ENCODE assay signal across 1 cellular context in genomic region chr6:31680841-31681671, GRCh38.
TF ChIP-seq lines count a peak whose summit lies in the region.

A gene with protein sequence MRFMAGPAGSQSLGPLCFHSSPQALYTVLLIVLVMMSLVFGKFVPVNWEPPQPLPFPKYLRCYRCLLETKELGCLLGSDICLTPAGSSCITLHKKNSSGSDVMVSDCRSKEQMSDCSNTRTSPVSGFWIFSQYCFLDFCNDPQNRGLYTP (minus strand): TSS chr6:31681067. CDS start chr6:31680373, 694 bp downstream.

TF ChIP-seq in HepG2, 621 proteins besides CTCF, POLR2A, EP300 and RAD21 (continued from another document and continues in another):
- TF ChIP-seq ZNF205 (CRISPR knock-in tag; IDR thresholded peaks at IDR 0.05) (no peak), ATAD3A (CRISPR knock-in tag; IDR thresholded peaks at IDR 0.05) (no peak), SUZ12 (IDR thresholded peaks at IDR 0.05; ENCODE audit: low read depth, low read length) (no peak), ZNF207 (IDR thresholded peaks at IDR 0.05; ENCODE audit: borderline replicate concordance) (no peak), SAFB2 (CRISPR knock-in tag; IDR thresholded peaks at IDR 0.05; ENCODE audit: borderline replicate concordance, low read depth) (no peak), NFKB2 (CRISPR knock-in tag; IDR thresholded peaks at IDR 0.05; ENCODE audit: borderline replicate concordance) (no peak), ZSCAN9 (CRISPR knock-in tag; IDR thresholded peaks at IDR 0.05; ENCODE audit: borderline replicate concordance) (peak; percentile 42; the same call in 1 of the 2 replicates), SIX1 (CRISPR knock-in tag; IDR thresholded peaks at IDR 0.05; ENCODE audit: borderline replicate concordance) (no peak), GTF3A (CRISPR knock-in tag; conservative IDR thresholded peaks at IDR 0.05) (no peak), ZNF563 (CRISPR knock-in tag; IDR thresholded peaks at IDR 0.05) (no peak), KDM4B (CRISPR knock-in tag; IDR thresholded peaks at IDR 0.05) (0 out of 2 replicates have a peak, but pooled peaks have one; percentile 45), NCOA5 (CRISPR knock-in tag; IDR thresholded peaks at IDR 0.05) (no peak), MEIS2 (CRISPR knock-in tag; IDR thresholded peaks at IDR 0.05) (no peak), ZNF674 (CRISPR knock-in tag; IDR thresholded peaks at IDR 0.05; ENCODE audit: low read depth) (no peak), ZNF549 (CRISPR knock-in tag; IDR thresholded peaks at IDR 0.05) (no peak), ZNF564 (CRISPR knock-in tag; IDR thresholded peaks at IDR 0.05) (no peak), TEF (CRISPR knock-in tag; IDR thresholded peaks at IDR 0.05) (no peak), ZNF678 (CRISPR knock-in tag; IDR thresholded peaks at IDR 0.05) (no peak), ZNF652 (CRISPR knock-in tag; IDR thresholded peaks at IDR 0.05; ENCODE audit: borderline replicate concordance, low read depth) (peak; percentile 42; the same call in 1 of the 2 replicates), TOPORS (CRISPR knock-in tag; IDR thresholded peaks at IDR 0.05) (no peak), SAP130 (CRISPR knock-in tag; IDR thresholded peaks at IDR 0.05; ENCODE audit: low read depth) (peak; percentile 70), ZNF580 (CRISPR knock-in tag; IDR thresholded peaks at IDR 0.05; ENCODE audit: borderline replicate concordance, low read depth) (0 out of 2 replicates have a peak, but pooled peaks have one; percentile 58), ZBTB38 (CRISPR knock-in tag; IDR thresholded peaks at IDR 0.05) (peak; percentile 14; the same call in 1 of the 2 replicates), ZBTB34 (CRISPR knock-in tag; IDR thresholded peaks at IDR 0.05) (no peak), ZNF264 (CRISPR knock-in tag; IDR thresholded peaks at IDR 0.05) (no peak), AGO2 (optimal IDR thresholded peaks at IDR 0.05; ENCODE audit: low read depth, low read length) (peak; percentile 40), MIER2 (CRISPR knock-in tag; IDR thresholded peaks at IDR 0.05) (peak; percentile 38; the same call in 1 of the 2 replicates), ZNF547 (CRISPR knock-in tag; IDR thresholded peaks at IDR 0.05) (no peak), RARA (CRISPR knock-in tag; IDR thresholded peaks at IDR 0.05) (no peak), ZNF430 (CRISPR knock-in tag; IDR thresholded peaks at IDR 0.05) (no peak), NFKBIZ (CRISPR knock-in tag; IDR thresholded peaks at IDR 0.05) (no peak), ZNF607 (CRISPR knock-in tag; IDR thresholded peaks at IDR 0.05; ENCODE audit: borderline replicate concordance) (no peak), ZNF335 (CRISPR knock-in tag; IDR thresholded peaks at IDR 0.05) (peak; percentile 96), ZNF326 (CRISPR knock-in tag; IDR thresholded peaks at IDR 0.05; ENCODE audit: borderline replicate concordance) (no peak), ELF3 (CRISPR knock-in tag; IDR thresholded peaks at IDR 0.05) (peak; percentile 89), ZNF614 (CRISPR knock-in tag; IDR thresholded peaks at IDR 0.05; ENCODE audit: borderline replicate concordance) (peak; percentile 98; the same call in 1 of the 2 replicates), ZC3H4 (CRISPR knock-in tag; IDR thresholded peaks at IDR 0.05; ENCODE audit: borderline replicate concordance) (no peak), GATA4 (IDR thresholded peaks at IDR 0.05; ENCODE audit: borderline replicate concordance, low read depth) (no peak)
- TF ChIP-seq, protein P1, sequence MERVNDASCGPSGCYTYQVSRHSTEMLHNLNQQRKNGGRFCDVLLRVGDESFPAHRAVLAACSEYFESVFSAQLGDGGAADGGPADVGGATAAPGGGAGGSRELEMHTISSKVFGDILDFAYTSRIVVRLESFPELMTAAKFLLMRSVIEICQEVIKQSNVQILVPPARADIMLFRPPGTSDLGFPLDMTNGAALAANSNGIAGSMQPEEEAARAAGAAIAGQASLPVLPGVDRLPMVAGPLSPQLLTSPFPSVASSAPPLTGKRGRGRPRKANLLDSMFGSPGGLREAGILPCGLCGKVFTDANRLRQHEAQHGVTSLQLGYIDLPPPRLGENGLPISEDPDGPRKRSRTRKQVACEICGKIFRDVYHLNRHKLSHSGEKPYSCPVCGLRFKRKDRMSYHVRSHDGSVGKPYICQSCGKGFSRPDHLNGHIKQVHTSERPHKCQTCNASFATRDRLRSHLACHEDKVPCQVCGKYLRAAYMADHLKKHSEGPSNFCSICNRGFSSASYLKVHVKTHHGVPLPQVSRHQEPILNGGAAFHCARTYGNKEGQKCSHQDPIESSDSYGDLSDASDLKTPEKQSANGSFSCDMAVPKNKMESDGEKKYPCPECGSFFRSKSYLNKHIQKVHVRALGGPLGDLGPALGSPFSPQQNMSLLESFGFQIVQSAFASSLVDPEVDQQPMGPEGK (CRISPR knock-in tag; IDR thresholded peaks at IDR 0.05) = 0 out of 2 replicates have a peak, but pooled peaks have one; percentile 34
- TF ChIP-seq, protein P2, sequence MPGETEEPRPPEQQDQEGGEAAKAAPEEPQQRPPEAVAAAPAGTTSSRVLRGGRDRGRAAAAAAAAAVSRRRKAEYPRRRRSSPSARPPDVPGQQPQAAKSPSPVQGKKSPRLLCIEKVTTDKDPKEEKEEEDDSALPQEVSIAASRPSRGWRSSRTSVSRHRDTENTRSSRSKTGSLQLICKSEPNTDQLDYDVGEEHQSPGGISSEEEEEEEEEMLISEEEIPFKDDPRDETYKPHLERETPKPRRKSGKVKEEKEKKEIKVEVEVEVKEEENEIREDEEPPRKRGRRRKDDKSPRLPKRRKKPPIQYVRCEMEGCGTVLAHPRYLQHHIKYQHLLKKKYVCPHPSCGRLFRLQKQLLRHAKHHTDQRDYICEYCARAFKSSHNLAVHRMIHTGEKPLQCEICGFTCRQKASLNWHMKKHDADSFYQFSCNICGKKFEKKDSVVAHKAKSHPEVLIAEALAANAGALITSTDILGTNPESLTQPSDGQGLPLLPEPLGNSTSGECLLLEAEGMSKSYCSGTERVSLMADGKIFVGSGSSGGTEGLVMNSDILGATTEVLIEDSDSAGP (CRISPR knock-in tag; IDR thresholded peaks at IDR 0.05; ENCODE audit: borderline replicate concordance) = peak; percentile 57
- TF ChIP-seq, protein P3, sequence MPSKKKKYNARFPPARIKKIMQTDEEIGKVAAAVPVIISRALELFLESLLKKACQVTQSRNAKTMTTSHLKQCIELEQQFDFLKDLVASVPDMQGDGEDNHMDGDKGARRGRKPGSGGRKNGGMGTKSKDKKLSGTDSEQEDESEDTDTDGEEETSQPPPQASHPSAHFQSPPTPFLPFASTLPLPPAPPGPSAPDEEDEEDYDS (CRISPR knock-in tag; IDR thresholded peaks at IDR 0.05) = 0 out of 2 replicates have a peak, but pooled peaks have one; percentile 34
- TF ChIP-seq, protein P4, sequence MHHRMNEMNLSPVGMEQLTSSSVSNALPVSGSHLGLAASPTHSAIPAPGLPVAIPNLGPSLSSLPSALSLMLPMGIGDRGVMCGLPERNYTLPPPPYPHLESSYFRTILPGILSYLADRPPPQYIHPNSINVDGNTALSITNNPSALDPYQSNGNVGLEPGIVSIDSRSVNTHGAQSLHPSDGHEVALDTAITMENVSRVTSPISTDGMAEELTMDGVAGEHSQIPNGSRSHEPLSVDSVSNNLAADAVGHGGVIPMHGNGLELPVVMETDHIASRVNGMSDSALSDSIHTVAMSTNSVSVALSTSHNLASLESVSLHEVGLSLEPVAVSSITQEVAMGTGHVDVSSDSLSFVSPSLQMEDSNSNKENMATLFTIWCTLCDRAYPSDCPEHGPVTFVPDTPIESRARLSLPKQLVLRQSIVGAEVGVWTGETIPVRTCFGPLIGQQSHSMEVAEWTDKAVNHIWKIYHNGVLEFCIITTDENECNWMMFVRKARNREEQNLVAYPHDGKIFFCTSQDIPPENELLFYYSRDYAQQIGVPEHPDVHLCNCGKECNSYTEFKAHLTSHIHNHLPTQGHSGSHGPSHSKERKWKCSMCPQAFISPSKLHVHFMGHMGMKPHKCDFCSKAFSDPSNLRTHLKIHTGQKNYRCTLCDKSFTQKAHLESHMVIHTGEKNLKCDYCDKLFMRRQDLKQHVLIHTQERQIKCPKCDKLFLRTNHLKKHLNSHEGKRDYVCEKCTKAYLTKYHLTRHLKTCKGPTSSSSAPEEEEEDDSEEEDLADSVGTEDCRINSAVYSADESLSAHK (CRISPR knock-in tag; IDR thresholded peaks at IDR 0.05; ENCODE audit: borderline replicate concordance) = no peak
- TF ChIP-seq, protein P5, sequence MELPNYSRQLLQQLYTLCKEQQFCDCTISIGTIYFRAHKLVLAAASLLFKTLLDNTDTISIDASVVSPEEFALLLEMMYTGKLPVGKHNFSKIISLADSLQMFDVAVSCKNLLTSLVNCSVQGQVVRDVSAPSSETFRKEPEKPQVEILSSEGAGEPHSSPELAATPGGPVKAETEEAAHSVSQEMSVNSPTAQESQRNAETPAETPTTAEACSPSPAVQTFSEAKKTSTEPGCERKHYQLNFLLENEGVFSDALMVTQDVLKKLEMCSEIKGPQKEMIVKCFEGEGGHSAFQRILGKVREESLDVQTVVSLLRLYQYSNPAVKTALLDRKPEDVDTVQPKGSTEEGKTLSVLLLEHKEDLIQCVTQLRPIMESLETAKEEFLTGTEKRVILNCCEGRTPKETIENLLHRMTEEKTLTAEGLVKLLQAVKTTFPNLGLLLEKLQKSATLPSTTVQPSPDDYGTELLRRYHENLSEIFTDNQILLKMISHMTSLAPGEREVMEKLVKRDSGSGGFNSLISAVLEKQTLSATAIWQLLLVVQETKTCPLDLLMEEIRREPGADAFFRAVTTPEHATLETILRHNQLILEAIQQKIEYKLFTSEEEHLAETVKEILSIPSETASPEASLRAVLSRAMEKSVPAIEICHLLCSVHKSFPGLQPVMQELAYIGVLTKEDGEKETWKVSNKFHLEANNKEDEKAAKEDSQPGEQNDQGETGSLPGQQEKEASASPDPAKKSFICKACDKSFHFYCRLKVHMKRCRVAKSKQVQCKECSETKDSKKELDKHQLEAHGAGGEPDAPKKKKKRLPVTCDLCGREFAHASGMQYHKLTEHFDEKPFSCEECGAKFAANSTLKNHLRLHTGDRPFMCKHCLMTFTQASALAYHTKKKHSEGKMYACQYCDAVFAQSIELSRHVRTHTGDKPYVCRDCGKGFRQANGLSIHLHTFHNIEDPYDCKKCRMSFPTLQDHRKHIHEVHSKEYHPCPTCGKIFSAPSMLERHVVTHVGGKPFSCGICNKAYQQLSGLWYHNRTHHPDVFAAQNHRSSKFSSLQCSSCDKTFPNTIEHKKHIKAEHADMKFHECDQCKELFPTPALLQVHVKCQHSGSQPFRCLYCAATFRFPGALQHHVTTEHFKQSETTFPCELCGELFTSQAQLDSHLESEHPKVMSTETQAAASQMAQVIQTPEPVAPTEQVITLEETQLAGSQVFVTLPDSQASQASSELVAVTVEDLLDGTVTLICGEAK (IDR thresholded peaks at IDR 0.05) = no peak
- TF ChIP-seq, protein P5 (CRISPR knock-in tag; IDR thresholded peaks at IDR 0.05) = no peak
- TF ChIP-seq, protein P6, sequence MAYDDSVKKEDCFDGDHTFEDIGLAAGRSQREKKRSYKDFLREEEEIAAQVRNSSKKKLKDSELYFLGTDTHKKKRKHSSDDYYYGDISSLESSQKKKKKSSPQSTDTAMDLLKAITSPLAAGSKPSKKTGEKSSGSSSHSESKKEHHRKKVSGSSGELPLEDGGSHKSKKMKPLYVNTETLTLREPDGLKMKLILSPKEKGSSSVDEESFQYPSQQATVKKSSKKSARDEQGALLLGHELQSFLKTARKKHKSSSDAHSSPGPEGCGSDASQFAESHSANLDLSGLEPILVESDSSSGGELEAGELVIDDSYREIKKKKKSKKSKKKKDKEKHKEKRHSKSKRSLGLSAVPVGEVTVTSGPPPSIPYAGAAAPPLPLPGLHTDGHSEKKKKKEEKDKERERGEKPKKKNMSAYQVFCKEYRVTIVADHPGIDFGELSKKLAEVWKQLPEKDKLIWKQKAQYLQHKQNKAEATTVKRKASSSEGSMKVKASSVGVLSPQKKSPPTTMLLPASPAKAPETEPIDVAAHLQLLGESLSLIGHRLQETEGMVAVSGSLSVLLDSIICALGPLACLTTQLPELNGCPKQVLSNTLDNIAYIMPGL (CRISPR knock-in tag; IDR thresholded peaks at IDR 0.05; ENCODE audit: borderline replicate concordance in 1 of 2, low read depth in 1 of 2) = peak; percentile 62 to 83; a peak in 3 of 4 replicates
